1 cellular context compared by ENCODE assay signal in the genomic region with DNA sequence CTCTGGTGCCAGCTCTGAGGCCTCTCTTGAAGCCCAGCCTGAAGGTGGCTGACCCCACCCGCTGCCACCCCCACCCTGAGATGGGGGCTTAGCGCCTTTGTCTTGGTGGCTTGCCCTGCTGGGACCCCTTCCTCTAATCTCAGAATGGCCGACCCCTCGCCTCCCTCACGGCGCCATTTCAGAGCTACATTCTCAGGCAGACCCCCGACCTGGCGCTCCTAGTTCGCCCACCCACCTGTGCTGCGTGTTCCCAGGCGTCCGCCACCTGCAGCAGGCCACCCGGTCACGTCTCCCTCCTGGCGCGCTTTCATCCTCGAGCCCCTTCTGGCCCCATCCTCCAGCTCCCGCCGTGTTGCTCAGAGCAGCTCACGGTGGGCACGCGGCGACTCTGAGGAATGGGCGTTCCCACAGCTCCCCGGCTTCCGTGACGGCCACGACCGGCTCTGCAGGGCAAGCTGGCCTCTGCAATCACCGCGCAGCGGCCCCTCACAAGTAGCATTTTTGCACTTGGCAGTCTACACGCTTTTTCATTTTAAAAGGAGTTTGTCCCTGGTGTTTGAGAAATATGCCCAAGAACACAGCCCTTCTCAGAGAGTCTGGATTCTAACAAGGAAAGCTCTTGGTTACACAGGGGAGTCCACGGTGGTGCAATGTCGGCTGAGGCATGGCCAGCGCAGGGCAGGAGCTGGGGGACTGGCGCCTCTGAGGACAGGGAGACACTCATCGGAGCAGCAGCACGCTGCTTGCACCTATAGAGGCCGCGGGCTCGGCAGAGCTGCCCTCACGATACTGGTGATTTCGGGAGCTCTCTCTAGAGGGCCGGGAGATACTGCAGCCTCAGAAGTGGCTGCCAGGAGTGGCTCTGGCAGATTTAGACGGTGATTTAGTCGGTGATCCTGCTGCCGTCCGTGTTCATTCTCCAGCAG.
TF ChIP-seq lines count a peak whose summit lies in the region.

No MANE protein-coding gene starts in this region.

TF ChIP-seq in H1, 55 proteins besides CTCF, POLR2A, EP300 and RAD21:
- TF ChIP-seq BACH1 (IDR thresholded peaks at IDR 0.05; ENCODE audit: low read length) (no peak), YY1 (IDR thresholded peaks at IDR 0.05; ENCODE audit: low read depth, low read length) (no peak), NANOG (IDR thresholded peaks at IDR 0.05; ENCODE audit: insufficient read depth, low read depth, low read length, poor library complexity, severe bottlenecking) (no peak), BCL11A (IDR thresholded peaks at IDR 0.05; ENCODE audit: low read depth in 2 of 2, low read length in 2 of 2) (no peak), TEAD4 (IDR thresholded peaks at IDR 0.05; ENCODE audit: low read depth, low read length) (no peak), SUZ12 (IDR thresholded peaks at IDR 0.05; ENCODE audit: low read length) (no peak), TBP (IDR thresholded peaks at IDR 0.05; ENCODE audit: low read depth, low read length) (peak; percentile 42; the same call in 1 of the 2 replicates), CEBPB (IDR thresholded peaks at IDR 0.05; ENCODE audit: low read depth, low read length) (no peak)
- TF ChIP-seq, protein P1, sequence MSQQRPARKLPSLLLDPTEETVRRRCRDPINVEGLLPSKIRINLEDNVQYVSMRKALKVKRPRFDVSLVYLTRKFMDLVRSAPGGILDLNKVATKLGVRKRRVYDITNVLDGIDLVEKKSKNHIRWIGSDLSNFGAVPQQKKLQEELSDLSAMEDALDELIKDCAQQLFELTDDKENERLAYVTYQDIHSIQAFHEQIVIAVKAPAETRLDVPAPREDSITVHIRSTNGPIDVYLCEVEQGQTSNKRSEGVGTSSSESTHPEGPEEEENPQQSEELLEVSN (IDR thresholded peaks at IDR 0.05): peak; percentile 49
- TF ChIP-seq, protein P2, sequence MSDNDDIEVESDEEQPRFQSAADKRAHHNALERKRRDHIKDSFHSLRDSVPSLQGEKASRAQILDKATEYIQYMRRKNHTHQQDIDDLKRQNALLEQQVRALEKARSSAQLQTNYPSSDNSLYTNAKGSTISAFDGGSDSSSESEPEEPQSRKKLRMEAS (IDR thresholded peaks at IDR 0.05): no peak
